In genomic region chr18:36817039-36817438, GRCh38 we compare ENCODE assay signal across 16 cellular contexts. TPM values are rescaled to one million over a fixed set of nuclear protein-coding genes. Genes with fewer than 3 reads are reported as not detected.
DNase-seq lines count a peak whose midpoint lies in the region; ATAC-seq and TF ChIP-seq lines count a peak whose summit lies in the region.
"Had no signal": no experiment of that assay in that cellular context is flagged by ENCODE, and none has a peak within 500 bp of the region (broad histone marks: within the 10 kb centered on the region; RNA-seq: fewer than 3 reads in every experiment).

No MANE protein-coding gene starts in this region.

- no peaks in the 10 kb centered on the region for H3K9me3 ChIP-seq in left lung
- H3K9me3 ChIP-seq: Caco-2 had no signal

- H3K4me1 ChIP-seq in left lung: no peaks in the 10 kb centered on the region
- H3K4me1 ChIP-seq: Caco-2 had no signal

- no peaks in the 10 kb centered on the region for H3K9me3 Mint-ChIP-seq in stimulated activated effector memory CD8-positive, alpha-beta T cell treated with anti-CD3 and anti-CD28 coated beads, Interleukin-12 subunit alpha, Interleukin-12 subunit beta, amount 100 ng/mL, for 72 hours
- H3K9me3 Mint-ChIP-seq: CD14-positive monocyte; CD8-positive, alpha-beta memory T cell; H9 had no signal

- peak overlapping the region; percentile 63 for H3K27ac Mint-ChIP-seq in stimulated activated effector memory CD8-positive, alpha-beta T cell treated with anti-CD3 and anti-CD28 coated beads, Interleukin-12 subunit alpha, Interleukin-12 subunit beta, amount 100 ng/mL, for 72 hours
- H3K27ac Mint-ChIP-seq: B cell, H9 had no signal

- peaks cover 0 to 42% of the 10 kb centered on the region in 2 donors for H3K36me3 ChIP-seq in left lung

- TF ChIP-seq CTCF in left lung (IDR thresholded peaks at IDR 0.05): no peak

- no peak overlapping the region for H3K27ac ChIP-seq in left lung

- intact Hi-C loops in Right ventricle myocardium superior (cut with DNase I) (no loop called here), cardiac septum (cut with DNase I) (no loop called here), left cardiac atrium (cut with DNase I) (no loop called here), left lung (cut with DNase I) (no loop called here)

- no peak overlapping the region for H3K4me3 ChIP-seq in left lung

- H3K27me3 ChIP-seq in left lung: no peaks in the 10 kb centered on the region

- H3K4me1 Mint-ChIP-seq in stimulated activated effector memory CD8-positive, alpha-beta T cell treated with anti-CD3 and anti-CD28 coated beads, Interleukin-12 subunit alpha, Interleukin-12 subunit beta, amount 100 ng/mL, for 72 hours: peaks cover 17% of the 10 kb centered on the region
- H3K4me1 Mint-ChIP-seq: B cell had no signal

- ATAC-seq in Right ventricle myocardium superior (ENCODE audit: poor library complexity) (peak; percentile 34), left cardiac atrium (peak; percentile 32 to 58), left lung (no peak)
- ATAC-seq in stimulated activated effector memory CD8-positive, alpha-beta T cell treated with anti-CD3 and anti-CD28 coated beads, Interleukin-12 subunit alpha, Interleukin-12 subunit beta, amount 100 ng/mL, for 72 hours: no peak

- DNase-seq in Right ventricle myocardium superior (no peak), cardiac septum (ENCODE audit: low spot score) (no peak), astrocyte of the hippocampus (ENCODE audit: low read depth, low spot score) (peak; percentile 17), left cardiac atrium (no peak), SHP77 treated with DMSO at 0.1 percent for 48 hours (lab: John Stamatoyannopoulos, UW) (no peak), left lung (no peak)
- no peak for DNase-seq in stimulated activated effector memory CD8-positive, alpha-beta T cell treated with anti-CD3 and anti-CD28 coated beads, Interleukin-12 subunit alpha, Interleukin-12 subunit beta, amount 100 ng/mL, for 72 hours (ENCODE audit: low spot score in 2 of 2)
- no peak for DNase-seq in activated naive CD4-positive, alpha-beta T cell treated with anti-CD3 and anti-CD28 coated beads, Interleukin-2, amount 50 U/mL, for 16 hours
- DNase-seq: Caco-2; CD8-positive, alpha-beta memory T cell; DMS53; GF-D8; GOT3; H9 had no signal

- H3K4me3 Mint-ChIP-seq in stimulated activated effector memory CD8-positive, alpha-beta T cell treated with anti-CD3 and anti-CD28 coated beads, Interleukin-12 subunit alpha, Interleukin-12 subunit beta, amount 100 ng/mL, for 72 hours: no peak overlapping the region
- H3K4me3 Mint-ChIP-seq: B cell; CD14-positive monocyte; CD8-positive, alpha-beta memory T cell; H9 had no signal

- peaks cover 48% of the 10 kb centered on the region for H3K36me3 Mint-ChIP-seq in stimulated activated effector memory CD8-positive, alpha-beta T cell treated with anti-CD3 and anti-CD28 coated beads, Interleukin-12 subunit alpha, Interleukin-12 subunit beta, amount 100 ng/mL, for 72 hours

RNA-seq across cellular contexts. Expression of gene TPGS2, which starts 11.8 kb away (rescaled TPM):
- total RNA-seq in Right ventricle myocardium superior (24.6 TPM), cardiac septum (28.4 TPM), left cardiac atrium (10 to 100 TPM; 43.2 to 50.6 TPM), left lung (10 to 100 TPM; 58.3 to 92.3 TPM)

RNA-seq across cellular contexts. Expression of gene KIAA1328, which starts 11.9 kb away (rescaled TPM):
- total RNA-seq in Right ventricle myocardium superior (3.6 TPM), cardiac septum (4.8 TPM), left cardiac atrium (1 to 10 TPM; 5.4 to 6.5 TPM), left lung (1 to 10 TPM; 8.4 to 9.3 TPM)

Comparison
In these comparisons a context has a peak if more than half of its experiments do, and no peak if none do; other contexts are left out.
1. ATAC-seq: peak in Right ventricle myocardium superior (single experiment) and left cardiac atrium (2 of 2); none in stimulated activated effector memory CD8-positive, alpha-beta T cell treated with anti-CD3 and anti-CD28 coated beads, Interleukin-12 subunit alpha, Interleukin-12 subunit beta, amount 100 ng/mL, for 72 hours (single experiment) and left lung (single experiment).